Comparison of ENCODE assay signal across 8 cellular contexts in genomic region chr5:170216262-170216864, GRCh38. TPM values are rescaled to one million over a fixed set of nuclear protein-coding genes. Genes with fewer than 3 reads are reported as not detected.
DNase-seq lines count a peak whose midpoint lies in the region; ATAC-seq, FAIRE-seq and TF ChIP-seq lines count a peak whose summit lies in the region.

No MANE protein-coding gene starts in this region.

- TF ChIP-seq CTCF in bronchial epithelial cell (IDR thresholded peaks at IDR 0.05; ENCODE audit: insufficient read depth, low read length, severe bottlenecking) = peak; percentile 85

- intact Hi-C loops in activated naive CD4-positive, alpha-beta T cell treated with anti-CD3 and anti-CD28 coated beads for 36 hours (cut with micrococcal nuclease) = loop anchor here (1.0 kb wide), 1 partner anchor 116 kb away; no protein-coding TSS in a partner anchor

- no peak overlapping the region for H3K4me3 Mint-ChIP-seq in activated naive CD4-positive, alpha-beta T cell treated with anti-CD3 and anti-CD28 coated beads for 36 hours

- no peak overlapping the region for H3K4me3 ChIP-seq in bronchial epithelial cell (ENCODE audit: low read depth, low read length)

- H3K9me3 Mint-ChIP-seq in activated naive CD4-positive, alpha-beta T cell treated with anti-CD3 and anti-CD28 coated beads for 36 hours = no peaks in the 10 kb centered on the region
- H3K9me3 Mint-ChIP-seq in activated naive CD4-positive, alpha-beta T cell treated with anti-CD3 and anti-CD28 coated beads, Interleukin-2, amount 50 U/mL, for 72 hours = no peaks in the 10 kb centered on the region

- no peaks in the 10 kb centered on the region for H3K27me3 Mint-ChIP-seq in activated naive CD4-positive, alpha-beta T cell treated with anti-CD3 and anti-CD28 coated beads for 36 hours (ENCODE audit: low read depth)

- no peaks in the 10 kb centered on the region for H3K4me1 Mint-ChIP-seq in activated naive CD4-positive, alpha-beta T cell treated with anti-CD3 and anti-CD28 coated beads for 36 hours (ENCODE audit: low read depth)

- no peaks in the 10 kb centered on the region for H3K27me3 ChIP-seq in bronchial epithelial cell (ENCODE audit: control insufficient read depth, insufficient read depth, low read length)

- CTCF ChIA-PET in activated naive CD4-positive, alpha-beta T cell treated with anti-CD3 and anti-CD28 coated beads for 36 hours (lab: Charles Lee) = interaction anchor here (1.1 to 1.4 kb wide), 3 partner anchors 9 to 116 kb away, joined by 3 to 11 read pairs (median 4); no protein-coding TSS in a partner anchor

- H3K36me3 Mint-ChIP-seq in activated naive CD4-positive, alpha-beta T cell treated with anti-CD3 and anti-CD28 coated beads for 36 hours (ENCODE audit: low read depth) = no peaks in the 10 kb centered on the region
- no peaks in the 10 kb centered on the region for H3K36me3 Mint-ChIP-seq in activated naive CD4-positive, alpha-beta T cell treated with anti-CD3 and anti-CD28 coated beads, Interleukin-2, amount 50 U/mL, for 72 hours

- no peak for FAIRE-seq in bronchial epithelial cell (lab: Jason Lieb, UNC)

- DNase-seq in activated naive CD4-positive, alpha-beta T cell treated with anti-CD3 and anti-CD28 coated beads for 36 hours = peak; percentile 33
- DNase-seq in activated naive CD4-positive, alpha-beta T cell treated with anti-CD3 and anti-CD28 coated beads, Interleukin-2, amount 50 U/mL, for 72 hours (ENCODE audit: low spot score in 2 of 2) = no peak
- peak; percentile 91 for DNase-seq in NCI-H748 (lab: John Stamatoyannopoulos, UW; ENCODE audit: unreplicated experiment)
- peak; percentile 71 for DNase-seq in bronchial epithelial cell (ENCODE audit: low read depth)
- DNase-seq in midbrain (lab: John Stamatoyannopoulos, UW) = peak; percentile 41
- no peak for DNase-seq in central memory CD4-positive, alpha-beta T cell

- no peak for ATAC-seq in activated naive CD4-positive, alpha-beta T cell treated with anti-CD3 and anti-CD28 coated beads, Interleukin-2, amount 50 U/mL, for 72 hours
- ATAC-seq in GM21737 (IDR thresholded peaks at IDR 0.05; ENCODE audit: unreplicated experiment) = no peak
- no peak for ATAC-seq in GM21528 (IDR thresholded peaks at IDR 0.05; ENCODE audit: low FRiP score, unreplicated experiment)

- no peak overlapping the region for H3K27ac Mint-ChIP-seq in activated naive CD4-positive, alpha-beta T cell treated with anti-CD3 and anti-CD28 coated beads for 36 hours
- no peak overlapping the region for H3K27ac Mint-ChIP-seq in activated naive CD4-positive, alpha-beta T cell treated with anti-CD3 and anti-CD28 coated beads, Interleukin-2, amount 50 U/mL, for 72 hours

- H3K36me3 ChIP-seq in bronchial epithelial cell (ENCODE audit: control insufficient read depth, insufficient read depth, low read length) = no peaks in the 10 kb centered on the region

RNA-seq across cellular contexts. Expression of gene C5orf58, which starts 16.4 kb away (rescaled TPM):
- total RNA-seq in activated naive CD4-positive, alpha-beta T cell treated with anti-CD3 and anti-CD28 coated beads for 36 hours = not detected
- not detected for total RNA-seq in activated naive CD4-positive, alpha-beta T cell treated with anti-CD3 and anti-CD28 coated beads, Interleukin-2, amount 50 U/mL, for 72 hours
- not detected in 2 replicates for total RNA-seq in bronchial epithelial cell

Comparison
In these comparisons a context has a peak if more than half of its experiments do, and no peak if none do; other contexts are left out.
1. DNase-seq: peak in activated naive CD4-positive, alpha-beta T cell treated with anti-CD3 and anti-CD28 coated beads for 36 hours (single experiment), NCI-H748 (single experiment), bronchial epithelial cell (single experiment) and midbrain (single experiment); none in activated naive CD4-positive, alpha-beta T cell treated with anti-CD3 and anti-CD28 coated beads, Interleukin-2, amount 50 U/mL, for 72 hours (0 of 2) and central memory CD4-positive, alpha-beta T cell (single experiment).